In genomic region chr1:167667536-167667935, GRCh38 we compare ENCODE assay signal across 24 cellular contexts. TPM values are rescaled to one million over a fixed set of nuclear protein-coding genes. Genes with fewer than 3 reads are reported as not detected.
DNase-seq lines count a peak whose midpoint lies in the region; ATAC-seq and TF ChIP-seq lines count a peak whose summit lies in the region.
"Had no signal": no experiment of that assay in that cellular context is flagged by ENCODE, and none has a peak within 500 bp of the region (broad histone marks: within the 10 kb centered on the region; RNA-seq: fewer than 3 reads in every experiment).

No MANE protein-coding gene starts in this region.

- peaks cover 15% of the 10 kb centered on the region for H3K36me3 ChIP-seq in CD8-positive, alpha-beta T cell (ENCODE audit: insufficient read depth, low read length)
- no peaks in the 10 kb centered on the region for H3K36me3 ChIP-seq in skeletal muscle tissue (ENCODE audit: control insufficient read depth in 3 of 3, insufficient read depth in 3 of 3, low read length in 3 of 3)
- H3K36me3 ChIP-seq: breast epithelium, SJCRH30, tibial artery had no signal

- peak overlapping the region; percentile 68 for H3K27ac Mint-ChIP-seq in activated naive CD4-positive, alpha-beta T cell treated with anti-CD3 and anti-CD28 coated beads, Interleukin-2, amount 50 U/mL, for 24 hours
- peak overlapping the region in 1 of 2 donors; percentile 21 for H3K27ac Mint-ChIP-seq in activated naive CD4-positive, alpha-beta T cell treated with anti-CD3 and anti-CD28 coated beads, Interleukin-2, amount 50 U/mL, for 72 hours
- H3K27ac Mint-ChIP-seq in CD8-positive, alpha-beta T cell: peak overlapping the region; percentile 85
- H3K27ac Mint-ChIP-seq in effector memory CD8-positive, alpha-beta T cell: peak overlapping the region; percentile 92 to 95
- H3K27ac Mint-ChIP-seq: H9 had no signal

- H3K9me3 ChIP-seq in CD8-positive, alpha-beta T cell (ENCODE audit: low read length): no peaks in the 10 kb centered on the region
- no peaks in the 10 kb centered on the region for H3K9me3 ChIP-seq in skeletal muscle tissue (ENCODE audit: control insufficient read depth in 3 of 3, low read length in 3 of 3)
- H3K9me3 ChIP-seq: breast epithelium, SJCRH30, tibial artery had no signal

- H3K4me1 Mint-ChIP-seq in activated naive CD4-positive, alpha-beta T cell treated with anti-CD3 and anti-CD28 coated beads, Interleukin-2, amount 50 U/mL, for 24 hours: peaks cover 93% of the 10 kb centered on the region
- H3K4me1 Mint-ChIP-seq in CD8-positive, alpha-beta T cell (ENCODE audit: low read depth): peaks cover 88% of the 10 kb centered on the region
- peaks cover 74 to 98% of the 10 kb centered on the region in 2 donors for H3K4me1 Mint-ChIP-seq in effector memory CD8-positive, alpha-beta T cell (ENCODE audit: low read depth in 2 of 2)

- CTCF ChIA-PET in CD8-positive, alpha-beta T cell (lab: Charles Lee): interaction anchor here (0.8 to 1.9 kb wide), 3 partner anchors 20 to 67 kb away, joined by 3 to 13 read pairs (median 9); no protein-coding TSS in a partner anchor

- H3K36me3 Mint-ChIP-seq in activated naive CD4-positive, alpha-beta T cell treated with anti-CD3 and anti-CD28 coated beads, Interleukin-2, amount 50 U/mL, for 24 hours: peaks cover 20% of the 10 kb centered on the region
- H3K36me3 Mint-ChIP-seq in activated naive CD4-positive, alpha-beta T cell treated with anti-CD3 and anti-CD28 coated beads, Interleukin-2, amount 50 U/mL, for 72 hours: peaks cover 9 to 34% of the 10 kb centered on the region in 2 donors
- H3K36me3 Mint-ChIP-seq in CD8-positive, alpha-beta T cell: peaks cover 84% of the 10 kb centered on the region
- peaks cover 59% of the 10 kb centered on the region for H3K36me3 Mint-ChIP-seq in effector memory CD8-positive, alpha-beta T cell (ENCODE audit: insufficient read depth)

- intact Hi-C loops in CD8-positive, alpha-beta T cell (cut with DNase I, micrococcal nuclease): loop anchor here in 1 of 2 experiments (2.0 kb wide), 1 partner anchor 15 kb away; no protein-coding TSS in a partner anchor

- H3K27me3 ChIP-seq in CD8-positive, alpha-beta T cell (ENCODE audit: insufficient read depth, low read length): no peaks in the 10 kb centered on the region
- H3K27me3 ChIP-seq in skeletal muscle tissue (ENCODE audit: control insufficient read depth in 3 of 3, insufficient read depth in 3 of 3, low read length in 3 of 3): no peaks in the 10 kb centered on the region
- H3K27me3 ChIP-seq: breast epithelium, SJCRH30, tibial artery had no signal

- H3K4me3 ChIP-seq in CD8-positive, alpha-beta T cell (ENCODE audit: low read depth, low read length): no peak overlapping the region
- no peak overlapping the region for H3K4me3 ChIP-seq in skeletal muscle tissue (ENCODE audit: low read length in 3 of 3)
- H3K4me3 ChIP-seq: breast epithelium, coronary artery, SJCRH30, tibial artery had no signal

- POLR2A ChIA-PET in CD8-positive, alpha-beta T cell (lab: Charles Lee): interaction anchor here (1.3 kb wide), 1 partner anchor 22 kb away, joined by 3 read pairs; no protein-coding TSS in a partner anchor

- peaks cover 56% of the 10 kb centered on the region for H3K4me1 ChIP-seq in CD8-positive, alpha-beta T cell (ENCODE audit: insufficient read depth, low read length)
- H3K4me1 ChIP-seq in skeletal muscle tissue (ENCODE audit: control insufficient read depth in 3 of 3, insufficient read depth in 3 of 3, low read length in 3 of 3): peaks cover 77 to 88% (median 78%) of the 10 kb centered on the region in 3 donors

- no peaks in the 10 kb centered on the region for H3K9me3 Mint-ChIP-seq in activated naive CD4-positive, alpha-beta T cell treated with anti-CD3 and anti-CD28 coated beads, Interleukin-2, amount 50 U/mL, for 24 hours
- H3K9me3 Mint-ChIP-seq in activated naive CD4-positive, alpha-beta T cell treated with anti-CD3 and anti-CD28 coated beads, Interleukin-2, amount 50 U/mL, for 72 hours: no peaks in the 10 kb centered on the region
- no peaks in the 10 kb centered on the region for H3K9me3 Mint-ChIP-seq in CD8-positive, alpha-beta T cell
- no peaks in the 10 kb centered on the region for H3K9me3 Mint-ChIP-seq in effector memory CD8-positive, alpha-beta T cell
- H3K9me3 Mint-ChIP-seq: H9 had no signal

- no peak overlapping the region for H3K27ac ChIP-seq in CD8-positive, alpha-beta T cell (ENCODE audit: low read depth, low read length)
- peak overlapping the region; percentile 48 for H3K27ac ChIP-seq in skeletal muscle tissue (ENCODE audit: low read depth, low read length)
- H3K27ac ChIP-seq: breast epithelium, coronary artery, SJCRH30, tibial artery had no signal

- TF ChIP-seq CTCF in CD8-positive, alpha-beta T cell (IDR thresholded peaks at IDR 0.05): no peak

- no peak for ATAC-seq in activated naive CD4-positive, alpha-beta T cell treated with anti-CD3 and anti-CD28 coated beads, Interleukin-2, amount 50 U/mL, for 72 hours
- no peak for ATAC-seq in CD8-positive, alpha-beta T cell
- no peak for ATAC-seq in effector memory CD8-positive, alpha-beta T cell (replicated peaks)
- ATAC-seq in GM21526 (IDR thresholded peaks at IDR 0.05; ENCODE audit: low FRiP score, unreplicated experiment): no peak

- H3K4me3 Mint-ChIP-seq in activated naive CD4-positive, alpha-beta T cell treated with anti-CD3 and anti-CD28 coated beads, Interleukin-2, amount 50 U/mL, for 24 hours: no peak overlapping the region
- no peak overlapping the region for H3K4me3 Mint-ChIP-seq in CD8-positive, alpha-beta T cell
- peak overlapping the region in 1 of 2 donors; percentile 21 for H3K4me3 Mint-ChIP-seq in effector memory CD8-positive, alpha-beta T cell
- H3K4me3 Mint-ChIP-seq: H9 had no signal

- no peaks in the 10 kb centered on the region for H3K27me3 Mint-ChIP-seq in activated naive CD4-positive, alpha-beta T cell treated with anti-CD3 and anti-CD28 coated beads, Interleukin-2, amount 50 U/mL, for 24 hours
- no peaks in the 10 kb centered on the region for H3K27me3 Mint-ChIP-seq in CD8-positive, alpha-beta T cell (ENCODE audit: low read depth)
- no peaks in the 10 kb centered on the region for H3K27me3 Mint-ChIP-seq in effector memory CD8-positive, alpha-beta T cell

- no peak for DNase-seq in activated naive CD4-positive, alpha-beta T cell treated with anti-CD3 and anti-CD28 coated beads, Interleukin-2, amount 50 U/mL, for 72 hours (ENCODE audit: low spot score in 2 of 2)
- DNase-seq in CD8-positive, alpha-beta T cell: no peak
- no peak for DNase-seq in effector memory CD8-positive, alpha-beta T cell
- DNase-seq in T1000 (lab: John Stamatoyannopoulos, UW) (no peak), hypothalamus (lab: John Stamatoyannopoulos, UW) (no peak)
- DNase-seq: activated CD4-positive, alpha-beta T cell treated with anti-CD3 and anti-CD28 coated beads, Interleukin-2, amount 50 U/mL, for 4 hours; DMS79 treated with DMSO at 0.1 percent for 48 hours; effector memory CD4-positive, alpha-beta T cell; erythroblast; GF-D8; H9; head of caudate nucleus; NCI-H1092 treated with DMSO at 0.1 percent for 48 hours; NCI-H187 treated with DMSO at 0.1 percent for 48 hours; NCI-H524 treated with DMSO at 0.1 percent for 48 hours; SJCRH30; small intestine; tibial artery had no signal

- no peak overlapping the region for H3K9ac ChIP-seq in skeletal muscle tissue (ENCODE audit: low read depth in 1 of 3, low read length in 3 of 3)

RNA-seq across cellular contexts. Expression of gene RCSD1, which starts 37.5 kb away (rescaled TPM):
- 10 to 100 TPM; 28.2 to 65.6 TPM for total RNA-seq in activated naive CD4-positive, alpha-beta T cell treated with anti-CD3 and anti-CD28 coated beads, Interleukin-2, amount 50 U/mL, for 72 hours
- total RNA-seq in CD8-positive, alpha-beta T cell: 10 to 100 TPM; 42.4 to 44.3 TPM
- total RNA-seq in skeletal muscle tissue: 45.9 TPM
- total RNA-seq: A673 had no signal

RNA-seq across cellular contexts. Expression of gene MPZL1, which starts 54.2 kb away (rescaled TPM):
- total RNA-seq in activated naive CD4-positive, alpha-beta T cell treated with anti-CD3 and anti-CD28 coated beads, Interleukin-2, amount 50 U/mL, for 72 hours: 10 to 100 TPM; 26.8 to 33.0 TPM
- under 1 TPM; 0.67 to 0.81 TPM for total RNA-seq in CD8-positive, alpha-beta T cell
- total RNA-seq in skeletal muscle tissue: 41.8 TPM

Comparison
In these comparisons a context has a peak if more than half of its experiments do, and no peak if none do; other contexts are left out.
1. RNA of gene MPZL1, which starts 54.2 kb away (total RNA-seq): 41.8 TPM in skeletal muscle tissue (single experiment) and 26.8 to 33.0 TPM in activated naive CD4-positive, alpha-beta T cell treated with anti-CD3 and anti-CD28 coated beads, Interleukin-2, amount 50 U/mL, for 72 hours; 0.67 to 0.81 TPM in CD8-positive, alpha-beta T cell; every median in the first group is over 10 times any median in the second.